In genomic region chr19:46967578-46968018, GRCh38 we compare ENCODE assay signal across 9 cellular contexts. TPM values are rescaled to one million over a fixed set of nuclear protein-coding genes. Genes with fewer than 3 reads are reported as not detected.
DNase-seq lines count a peak whose midpoint lies in the region; ATAC-seq and TF ChIP-seq lines count a peak whose summit lies in the region.
"Had no signal": no experiment of that assay in that cellular context is flagged by ENCODE, and none has a peak within 500 bp of the region (broad histone marks: within the 10 kb centered on the region; RNA-seq: fewer than 3 reads in every experiment).

No MANE protein-coding gene starts in this region.

- H3K4me1 ChIP-seq in ACC112 (ENCODE audit: control insufficient read depth, insufficient read depth, low read length, unreplicated experiment) (peaks cover 32% of the 10 kb centered on the region), mucosa of descending colon (ENCODE audit: low read depth) (peaks cover 14% of the 10 kb centered on the region), ascending aorta (peaks cover 0 to 3% of the 10 kb centered on the region in 2 donors)

- no peaks in the 10 kb centered on the region for H3K36me3 ChIP-seq in ACC112 (ENCODE audit: insufficient read depth, low read length)
- no peaks in the 10 kb centered on the region for H3K36me3 ChIP-seq in mucosa of descending colon (ENCODE audit: low read depth)
- no peaks in the 10 kb centered on the region for H3K36me3 ChIP-seq in ascending aorta

- H2AFZ ChIP-seq in ACC112 (ENCODE audit: low read length, unreplicated experiment): no peak overlapping the region

- H3K9me3 Mint-ChIP-seq in central memory CD8-positive, alpha-beta T cell: no peaks in the 10 kb centered on the region

- TF ChIP-seq CTCF in LNCaP clone FGC (IDR thresholded peaks at IDR 0.05; ENCODE audit: control insufficient read depth, extremely low read depth, insufficient read depth): no peak
- TF ChIP-seq CTCF in mucosa of descending colon (IDR thresholded peaks at IDR 0.05): no peak
- no peak for TF ChIP-seq CTCF in ascending aorta (IDR thresholded peaks at IDR 0.05)

- H3K27ac ChIP-seq in ACC112 (ENCODE audit: low read depth, low read length) (peak overlapping the region; percentile 39; the same call in 1 of the 2 replicates), ascending aorta (no peak overlapping the region)
- H3K27ac ChIP-seq: KMS-11 had no signal

- H3K4me3 Mint-ChIP-seq in central memory CD8-positive, alpha-beta T cell: peak overlapping the region; percentile 54

- peak; percentile 99 for ATAC-seq in central memory CD8-positive, alpha-beta T cell (replicated peaks; ENCODE audit: extremely low read depth, poor library complexity, severe bottlenecking)
- ATAC-seq in mucosa of descending colon (peak; percentile 98), HG03135 (IDR thresholded peaks at IDR 0.05; ENCODE audit: unreplicated experiment) (no peak)

- H3K27ac Mint-ChIP-seq in central memory CD8-positive, alpha-beta T cell (ENCODE audit: low read depth): peak overlapping the region; percentile 80

- H3K9me3 ChIP-seq in mucosa of descending colon (no peaks in the 10 kb centered on the region), ascending aorta (no peaks in the 10 kb centered on the region)

- no peaks in the 10 kb centered on the region for H3K27me3 Mint-ChIP-seq in central memory CD8-positive, alpha-beta T cell

- DNase-seq in LNCaP clone FGC (ENCODE audit: low read depth) (peak; percentile 49), mucosa of descending colon (peak; percentile 73 to 75 (median 74)), ascending aorta (ENCODE audit: low spot score in 2 of 2) (no peak), Kasumi-1 (lab: John Stamatoyannopoulos, UW) (no peak), NCI-H1092 (lab: John Stamatoyannopoulos, UW) (no peak)
- DNase-seq in central memory CD8-positive, alpha-beta T cell (ENCODE audit: low spot score in 2 of 2): peak in 1 of 2 donors; percentile 51

- H3K4me3 ChIP-seq in ACC112 (ENCODE audit: low read depth, low read length) (no peak overlapping the region), LNCaP clone FGC (ENCODE audit: low read depth, low read length) (no peak overlapping the region), mucosa of descending colon (no peak overlapping the region), ascending aorta (no peak overlapping the region)

- intact Hi-C loops in mucosa of descending colon (cut with DNase I, micrococcal nuclease): no loop called here
- intact Hi-C loops in ascending aorta (cut with DNase I): no loop called here

- no peaks in the 10 kb centered on the region for H3K27me3 ChIP-seq in ACC112 (ENCODE audit: insufficient read depth, low read length)
- H3K27me3 ChIP-seq in ascending aorta: no peaks in the 10 kb centered on the region

- peaks cover 42% of the 10 kb centered on the region for H3K79me2 ChIP-seq in ACC112 (ENCODE audit: control insufficient read depth, insufficient read depth, low read length, unreplicated experiment)

- H3K4me1 Mint-ChIP-seq in central memory CD8-positive, alpha-beta T cell: peaks cover 45% of the 10 kb centered on the region

- H3K36me3 Mint-ChIP-seq in central memory CD8-positive, alpha-beta T cell (ENCODE audit: insufficient read depth): peaks cover 21% of the 10 kb centered on the region

RNA-seq across cellular contexts. Expression of gene NPAS1, which starts 52.0 kb away (rescaled TPM):
- 1 to 10 TPM in 1 of 3 donors, under 1 TPM in 1, not detected in 1; 0.31 to 1.1 TPM for total RNA-seq in mucosa of descending colon
- not detected for total RNA-seq in ascending aorta

Comparison
In these comparisons a context has a peak if more than half of its experiments do, and no peak if none do; other contexts are left out.
1. DNase-seq: peak in LNCaP clone FGC (single experiment) and mucosa of descending colon (3 of 3); none in ascending aorta (0 of 2), Kasumi-1 (0 of 2) and NCI-H1092 (single experiment).